In genomic region chr2:103353754-103354153, GRCh38 we compare ENCODE assay signal across 30 cellular contexts.
"Had no signal": no experiment of that assay in that cellular context is flagged by ENCODE, and none has a peak within 500 bp of the region (broad histone marks: within the 10 kb centered on the region; RNA-seq: fewer than 3 reads in every experiment).

No MANE protein-coding gene starts in this region.

- H3K27ac Mint-ChIP-seq: activated CD4-positive, alpha-beta memory T cell treated with anti-CD3 and anti-CD28 coated beads for 36 hours; activated T-cell treated with anti-CD3 and anti-CD28 coated beads, Interleukin-2, amount 50 U/mL, for 24 hours; effector memory CD8-positive, alpha-beta T cell; immature natural killer cell; naive thymus-derived CD8-positive, alpha-beta T cell; progenitor cell of endocrine pancreas; stimulated activated effector memory CD8-positive, alpha-beta T cell treated with anti-CD3 and anti-CD28 coated beads, Interleukin-12 subunit alpha, Interleukin-12 subunit beta, amount 100 ng/mL, for 72 hours; stimulated activated naive CD8-positive, alpha-beta T cell treated with anti-CD3 and anti-CD28 coated beads, Interleukin-15, amount 100 ng/mL, for 72 hours had no signal

- H3K27me3 Mint-ChIP-seq: activated CD4-positive, alpha-beta memory T cell treated with anti-CD3 and anti-CD28 coated beads for 36 hours; activated T-cell treated with anti-CD3 and anti-CD28 coated beads, Interleukin-2, amount 50 U/mL, for 24 hours; effector memory CD8-positive, alpha-beta T cell; naive thymus-derived CD8-positive, alpha-beta T cell; progenitor cell of endocrine pancreas; stimulated activated naive CD8-positive, alpha-beta T cell treated with anti-CD3 and anti-CD28 coated beads, Interleukin-15, amount 100 ng/mL, for 72 hours had no signal

- H3K36me3 Mint-ChIP-seq: activated CD4-positive, alpha-beta memory T cell treated with anti-CD3 and anti-CD28 coated beads for 36 hours; immature natural killer cell; naive thymus-derived CD8-positive, alpha-beta T cell; stimulated activated effector memory CD8-positive, alpha-beta T cell treated with anti-CD3 and anti-CD28 coated beads, Interleukin-12 subunit alpha, Interleukin-12 subunit beta, amount 100 ng/mL, for 72 hours had no signal

- DNase-seq: activated CD4-positive, alpha-beta memory T cell treated with anti-CD3 and anti-CD28 coated beads for 36 hours; activated CD4-positive, alpha-beta T cell treated with anti-CD3 and anti-CD28 coated beads for 48 hours; activated CD8-positive, alpha-beta memory T cell treated with anti-CD3 and anti-CD28 coated beads, Interleukin-2, amount 50 U/mL, for 4 hours; activated gamma-delta T cell; activated naive CD4-positive, alpha-beta T cell treated with anti-CD3 and anti-CD28 coated beads, Interleukin-2, amount 50 U/mL, for 16 hours; activated T-cell treated with anti-CD3 and anti-CD28 coated beads, Interleukin-2, amount 50 U/mL, for 24 hours; amniotic stem cell; brain microvascular endothelial cell; dorsolateral prefrontal cortex; effector memory CD8-positive, alpha-beta T cell; erythroblast; heart left ventricle; hypothalamus; immature natural killer cell; left lung; lower lobe of right lung; mesenchymal stem cell; naive thymus-derived CD8-positive, alpha-beta T cell; ovary; sigmoid colon; small intestine; stimulated activated CD4-positive, alpha-beta T cell treated with anti-CD3 and anti-CD28 coated beads, Interleukin-4, amount 100 ng/mL, for 24 hours; stimulated activated naive CD8-positive, alpha-beta T cell treated with anti-CD3 and anti-CD28 coated beads, Interleukin-15, amount 100 ng/mL, for 72 hours; substantia nigra had no signal

- H3K36me3 ChIP-seq: brain microvascular endothelial cell, gastroesophageal sphincter, heart left ventricle, left lung, lower lobe of right lung, neutrophil, ovary, sigmoid colon, upper lobe of left lung had no signal

- H3K4me3 ChIP-seq: coronary artery, dorsolateral prefrontal cortex, gastroesophageal sphincter, heart left ventricle, left lung, lower lobe of right lung, ovary, sigmoid colon, upper lobe of left lung had no signal

- H3K27me3 ChIP-seq: brain microvascular endothelial cell, dorsolateral prefrontal cortex, gastroesophageal sphincter, heart left ventricle, left lung, neutrophil, ovary, sigmoid colon, upper lobe of left lung had no signal

- H3K4me1 Mint-ChIP-seq: immature natural killer cell; naive thymus-derived CD8-positive, alpha-beta T cell; stimulated activated effector memory CD8-positive, alpha-beta T cell treated with anti-CD3 and anti-CD28 coated beads, Interleukin-12 subunit alpha, Interleukin-12 subunit beta, amount 100 ng/mL, for 72 hours; stimulated activated naive CD8-positive, alpha-beta T cell treated with anti-CD3 and anti-CD28 coated beads, Interleukin-15, amount 100 ng/mL, for 72 hours had no signal

- H3K4me3 Mint-ChIP-seq: activated CD4-positive, alpha-beta memory T cell treated with anti-CD3 and anti-CD28 coated beads for 36 hours; activated T-cell treated with anti-CD3 and anti-CD28 coated beads, Interleukin-2, amount 50 U/mL, for 24 hours; effector memory CD8-positive, alpha-beta T cell; immature natural killer cell; naive thymus-derived CD8-positive, alpha-beta T cell; stimulated activated effector memory CD8-positive, alpha-beta T cell treated with anti-CD3 and anti-CD28 coated beads, Interleukin-12 subunit alpha, Interleukin-12 subunit beta, amount 100 ng/mL, for 72 hours; stimulated activated naive CD8-positive, alpha-beta T cell treated with anti-CD3 and anti-CD28 coated beads, Interleukin-15, amount 100 ng/mL, for 72 hours had no signal
